Comparison of ENCODE assay signal across 13 cellular contexts in genomic region chr16:2762711-2763110, GRCh38. TPM values are rescaled to one million over a fixed set of nuclear protein-coding genes. Genes with fewer than 3 reads are reported as not detected.
"Had no signal": no experiment of that assay in that cellular context is flagged by ENCODE, and none has a peak within 500 bp of the region (broad histone marks: within the 10 kb centered on the region; RNA-seq: fewer than 3 reads in every experiment).

No MANE protein-coding gene starts in this region.

- ATAC-seq: foreskin keratinocyte had no signal

- H3K4me3 ChIP-seq: ascending aorta, esophagus squamous epithelium, tibial nerve had no signal

- H3K27ac ChIP-seq: ascending aorta, esophagus squamous epithelium, foreskin keratinocyte, neutrophil, tibial nerve, VCaP had no signal

- DNase-seq: activated gamma-delta T cell treated with Interleukin-2 at 50 U/mL for 16 hours, esophagus squamous epithelium, foreskin keratinocyte, head of caudate nucleus, islet precursor cell, small intestine, T-helper 9 cell had no signal

RNA-seq across cellular contexts. Expression of gene PRSS33, which starts 24.6 kb away (rescaled TPM):
- total RNA-seq: bronchial epithelial cell, esophagus squamous epithelium, foreskin keratinocyte, liver, tibial nerve had no signal
- polyA plus RNA-seq: foreskin keratinocyte, liver, small intestine had no signal

RNA-seq across cellular contexts. Expression of gene PRSS41, which starts 35.6 kb away (rescaled TPM):
- total RNA-seq: ascending aorta, bronchial epithelial cell, esophagus squamous epithelium, foreskin keratinocyte, liver, tibial nerve had no signal
- polyA plus RNA-seq: foreskin keratinocyte, liver, small intestine had no signal

RNA-seq across cellular contexts. Expression of gene PRSS27, which starts 42.7 kb away (rescaled TPM):
- total RNA-seq: ascending aorta had no signal
